8 cellular contexts compared by ENCODE assay signal in genomic region chr1:39845569-39846566, GRCh38. TPM values are rescaled to one million over a fixed set of nuclear protein-coding genes. Genes with fewer than 3 reads are reported as not detected.
DNase-seq lines count a peak whose midpoint lies in the region; ATAC-seq and TF ChIP-seq lines count a peak whose summit lies in the region.

No MANE protein-coding gene starts in this region.

- intact Hi-C loops in posterior cingulate gyrus (cut with DNase I): loop anchor here (10.0 kb wide), 1 partner anchor 59 kb away; the partner anchor contains the start of gene MYCL
- intact Hi-C loops in thyroid gland (cut with DNase I): no loop called here

- H3K27ac ChIP-seq in thyroid gland: peak overlapping the region; percentile 60 to 66 (median 60)

- in situ Hi-C loops in ACHN (cut with HindIII; ENCODE audit: low pct_ligation_motif_present, low pct_unique_long_range_greater_than_20kb, low sequenced_read_pairs): no loop called here

- TF ChIP-seq CTCF in foreskin fibroblast (IDR thresholded peaks at IDR 0.05; ENCODE audit: low read depth, low read length) (no peak), thyroid gland (IDR thresholded peaks at IDR 0.05) (no peak)

- ATAC-seq in GM19397 (IDR thresholded peaks at IDR 0.05; ENCODE audit: unreplicated experiment): peak; percentile 74

- DNase-seq in ACHN (peak; percentile 77), KG1 (lab: John Stamatoyannopoulos, UW) (peak; percentile 60), RPMI7951 (ENCODE audit: low read depth) (peak; percentile 85), foreskin fibroblast (peak; percentile 38 to 65), posterior cingulate gyrus (peak; percentile 27 to 94 (median 62)), thyroid gland (peak; percentile 90 to 93)
- peak; percentile 43 to 70 for DNase-seq in activated T-helper 1 cell treated with anti-CD3 and anti-CD28 coated beads, Interleukin-2, amount 50 U/mL, for 16 hours (ENCODE audit: low read depth in 1 of 2, low spot score in 1 of 2)

- WGBS in thyroid gland, 2 donors: 15 to 16% methylated on average over 7 of the region's 7 CpGs

- H3K4me1 ChIP-seq in thyroid gland: peaks cover 37 to 59% of the 10 kb centered on the region in 2 donors

- no peaks in the 10 kb centered on the region for H3K9me3 ChIP-seq in thyroid gland

- H3K4me3 ChIP-seq in foreskin fibroblast (ENCODE audit: low read depth in 1 of 2, low read length in 2 of 2) (no peak overlapping the region), thyroid gland (replicated peaks in 1 of 3) (no peak overlapping the region)

- TF ChIP-seq POLR2A in thyroid gland (IDR thresholded peaks at IDR 0.05): peak in 1 of 2 donors; percentile 21

- peaks cover 16 to 22% of the 10 kb centered on the region in 2 donors for H3K36me3 ChIP-seq in thyroid gland

- H3K27me3 ChIP-seq in thyroid gland: no peaks in the 10 kb centered on the region

RNA-seq across cellular contexts. Expression of gene TRIT1, which starts 37.4 kb away (rescaled TPM):
- 23.7 and 29.8 TPM in 2 replicates for total RNA-seq in RPMI7951 (2014; rRNA removed; shearing (Covaris generic))
- total RNA-seq in thyroid gland: 10 to 100 TPM; 22.6 to 35.2 (median 25.3) TPM

RNA-seq across cellular contexts. Expression of gene MYCL, which starts 55.8 kb away (rescaled TPM):
- total RNA-seq in RPMI7951 (2014; rRNA removed; shearing (Covaris generic)): 0.10 and 0.12 TPM in 2 replicates
- total RNA-seq in thyroid gland: 1 to 10 TPM; 1.4 to 3.9 (median 3.5) TPM

RNA-seq across cellular contexts. Expression of gene BMP8B, which starts 57.2 kb away (rescaled TPM):
- 2.4 TPM in 2 replicates for total RNA-seq in RPMI7951 (2014; rRNA removed; shearing (Covaris generic))
- total RNA-seq in thyroid gland: 10 to 100 TPM in 1 of 4 donors, 1 to 10 TPM in 3; 6.6 to 15.4 (median 8.1) TPM
